ENCODE assay signal across 7 cellular contexts in the genomic region with DNA sequence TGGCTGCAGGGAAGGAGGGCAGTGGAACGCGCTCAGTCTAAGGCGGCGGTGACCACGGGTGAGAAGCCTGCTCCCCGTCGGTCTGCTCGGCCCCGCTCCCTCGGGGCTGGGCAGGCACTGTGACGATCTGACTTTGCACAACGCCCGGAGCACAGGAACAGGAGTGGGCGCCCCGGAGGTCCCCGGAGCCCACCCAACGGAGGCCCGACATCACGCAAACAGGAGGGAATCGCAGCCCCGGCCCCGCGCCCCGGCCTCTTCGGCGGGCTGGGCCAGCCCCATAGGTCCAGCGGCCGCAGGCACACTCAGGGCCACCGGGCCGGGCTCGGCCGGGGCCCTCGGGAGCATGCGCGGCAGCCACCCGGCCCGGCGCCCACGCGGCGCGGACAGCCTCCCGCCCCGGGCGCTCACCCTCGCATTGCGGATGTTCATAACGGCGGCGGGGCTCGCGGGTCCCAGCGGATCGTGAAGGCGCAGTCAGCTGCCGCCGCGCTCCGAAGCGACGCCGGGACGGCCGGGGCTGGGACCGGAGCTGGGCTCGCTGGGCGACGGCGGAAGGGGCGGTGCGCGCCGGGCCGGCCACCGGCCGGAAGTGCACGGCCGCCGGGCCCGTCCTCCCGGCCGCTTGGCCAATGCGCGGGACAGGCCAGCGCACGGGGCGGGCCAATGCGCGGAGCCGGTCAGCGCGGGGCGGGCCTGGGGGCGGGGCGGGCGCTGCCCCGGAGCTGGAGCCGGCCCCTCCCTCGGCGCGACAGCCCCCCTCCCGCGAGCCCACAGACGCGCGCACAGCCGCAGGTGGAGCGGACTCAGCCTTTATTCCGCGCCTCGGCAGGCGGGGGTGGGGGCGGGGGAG. TPM values are rescaled to one million over a fixed set of nuclear protein-coding genes. Genes with fewer than 3 reads are reported as not detected.
DNase-seq lines count a peak whose midpoint lies in the region; TF ChIP-seq lines count a peak whose summit lies in the region.

A gene (minus strand): TSS at position 565 of the 853 bp plus-strand sequence. CDS start 133 bp downstream, at position 432.

- peaks cover 5% of the 10 kb centered on the region; the same call in 1 of the 2 replicates for H3K36me3 Mint-ChIP-seq in HFFc6 (ENCODE audit: low read depth)
- H3K36me3 Mint-ChIP-seq in brain = peaks cover 5% of the 10 kb centered on the region

- H3K36me3 ChIP-seq in iPS DF 6.9 (ENCODE audit: control insufficient read depth, insufficient read depth, low read length) = peaks cover 14% of the 10 kb centered on the region

- H3K27ac Mint-ChIP-seq in HFFc6 (peak within 1 kb of the TSS; percentile 84), brain (peak within 1 kb of the TSS in 4 of 5 experiments; percentile 73 to 85 (median 78))

- H3K4me1 ChIP-seq in iPS DF 6.9 (ENCODE audit: control insufficient read depth, insufficient read depth, low read length) = no peaks in the 10 kb centered on the region

- H3K9me3 ChIP-seq in iPS DF 6.9 (ENCODE audit: control insufficient read depth, insufficient read depth, low read length) = no peaks in the 10 kb centered on the region

- H3K4me3 Mint-ChIP-seq in HFFc6 (peak within 1 kb of the TSS; percentile 93), brain (peak within 1 kb of the TSS; percentile 83 to 90 (median 84))

- H3K9me3 Mint-ChIP-seq in HFFc6 (no peaks in the 10 kb centered on the region), brain (peaks cover 0 to 37% (median 3%) of the 10 kb centered on the region in 5 experiments)

- WGBS in iPS DF 6.9 (ENCODE audit: insufficient coverage, insufficient read length) = no CpG with 5 or more reads among the region's 113 CpGs

- H3K4me3 ChIP-seq in iPS DF 6.9 (ENCODE audit: low read length) (peak within 1 kb of the TSS; percentile 100), retinal pigment epithelial cell (ENCODE audit: low read length) (peak within 1 kb of the TSS; percentile 71)

- TF ChIP-seq CTCF in GM13976 (IDR thresholded peaks at IDR 0.05; ENCODE audit: borderline replicate concordance, control extremely low read depth, extremely low read depth, insufficient read depth, missing control alignments) = no peak
- no peak for TF ChIP-seq CTCF in HFFc6 (IDR thresholded peaks at IDR 0.05)
- TF ChIP-seq CTCF in brain (conservative IDR thresholded peaks at IDR 0.05) = no peak
- TF ChIP-seq CTCF in retinal pigment epithelial cell (conservative IDR thresholded peaks at IDR 0.05; ENCODE audit: low read depth, low read length) = no peak

- no peaks in the 10 kb centered on the region for H3K4me1 Mint-ChIP-seq in HFFc6 (ENCODE audit: low read depth)
- H3K4me1 Mint-ChIP-seq in brain = peaks cover 10% of the 10 kb centered on the region

- intact Hi-C loops in T-helper 2 cell treated with Interferon-gamma antibody and Interleukin-4, amounts not matched to agents 100 ng/mL and 5 ng/mL, for 36 hours (cut with micrococcal nuclease) = no loop called here

- H3K27ac ChIP-seq in iPS DF 6.9 (ENCODE audit: low read length) = no peak within 1 kb of the TSS

- peak; percentile 94 for DNase-seq in GM13976 (ENCODE audit: low spot score)
- DNase-seq in HFFc6 = peak; percentile 27
- peak; percentile 19 for DNase-seq in NCI-H1048 (lab: John Stamatoyannopoulos, UW)
- no peak for DNase-seq in iPS DF 6.9 (ENCODE audit: low read depth, low spot score)
- no peak for DNase-seq in retinal pigment epithelial cell (ENCODE audit: low read depth)

- H3K27me3 Mint-ChIP-seq in HFFc6 (ENCODE audit: insufficient read depth) (peaks cover 2% of the 10 kb centered on the region), brain (peaks cover 3% of the 10 kb centered on the region)

- no peaks in the 10 kb centered on the region for H3K27me3 ChIP-seq in iPS DF 6.9 (ENCODE audit: control insufficient read depth, insufficient read depth, low read length)

- in situ Hi-C loops in GM13976 (cut with MboI; ENCODE audit: low sequenced_read_pairs, unreplicated experiment) = no loop called here

RNA-seq across cellular contexts. Expression of the gene that starts here (rescaled TPM):
- 100 to 1,000 TPM; 130 to 160 (median 146) TPM for total RNA-seq in HFFc6 (2021; fragmentation: NEBNext Ultra II Directional; extraction: Animal tissue kit (Norgen Biotek cat#: 25700))
- 92.1 and 94.4 TPM in 2 replicates for total RNA-seq in T-helper 2 cell treated with Interferon-gamma antibody and Interleukin-4, amounts not matched to agents 100 ng/mL and 5 ng/mL, for 36 hours
- 118 TPM for polyA plus RNA-seq in brain (ENCODE audit: insufficient read depth, low read depth, low replicate concordance)

Comparison
In these comparisons a context has a peak if more than half of its experiments do, and no peak if none do; other contexts are left out.
1. DNase-seq: peak in GM13976 (single experiment), HFFc6 (single experiment) and NCI-H1048 (single experiment); none in iPS DF 6.9 (single experiment) and retinal pigment epithelial cell (single experiment).